8 cellular contexts compared by ENCODE assay signal in the genomic region with DNA sequence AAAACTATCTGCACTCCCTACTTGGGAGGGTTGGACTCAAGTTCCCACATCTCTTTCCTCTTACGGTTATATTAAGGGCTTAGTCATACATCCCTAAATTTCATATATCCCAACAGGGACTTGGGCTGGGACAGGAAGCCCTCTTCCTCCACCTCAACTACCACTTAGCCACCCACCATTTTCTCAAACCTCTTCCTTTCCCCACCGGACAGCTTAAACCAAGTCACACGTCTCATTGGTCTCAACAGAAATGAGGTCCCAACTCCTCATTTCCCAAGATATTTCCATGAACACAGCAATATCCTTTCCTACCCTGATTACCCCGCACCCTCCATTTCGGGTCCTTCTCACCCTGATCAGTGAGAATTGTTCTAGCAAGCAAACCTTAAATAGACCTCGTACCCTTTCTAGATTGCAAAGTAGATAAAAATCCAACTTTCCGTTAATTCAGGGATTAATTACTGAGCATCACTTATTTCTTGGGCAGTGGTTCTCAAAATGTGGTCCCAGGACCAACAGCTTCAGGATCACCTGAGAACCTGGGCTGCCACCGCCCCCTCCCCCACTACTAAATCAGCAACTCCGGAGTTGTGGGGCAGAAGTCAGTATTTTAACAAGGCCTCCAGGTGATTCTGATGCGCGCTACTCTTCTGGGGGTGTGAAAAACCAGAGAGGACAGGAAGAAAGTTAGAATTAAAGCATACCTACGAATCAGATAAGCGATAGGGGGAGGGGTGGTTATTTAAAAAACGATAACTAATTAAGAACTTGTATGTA. TPM values are rescaled to one million over a fixed set of nuclear protein-coding genes. Genes with fewer than 3 reads are reported as not detected.
DNase-seq lines count a peak whose midpoint lies in the region; ATAC-seq, FAIRE-seq and TF ChIP-seq lines count a peak whose summit lies in the region.

No MANE protein-coding gene starts in this region.

- no peaks in the 10 kb centered on the region for H3K27me3 Mint-ChIP-seq in activated CD4-positive, alpha-beta memory T cell treated with anti-CD3 and anti-CD28 coated beads, Interleukin-2, amount 10 ng/mL, durations not matched to agents 7 days and 5 days

- H3K27me3 ChIP-seq in neuron (ENCODE audit: insufficient read depth, low read length), result no peaks in the 10 kb centered on the region

- H3K9me3 Mint-ChIP-seq in activated CD4-positive, alpha-beta memory T cell treated with anti-CD3 and anti-CD28 coated beads, Interleukin-2, amount 10 ng/mL, durations not matched to agents 7 days and 5 days, result peaks cover 19% of the 10 kb centered on the region

- H3K4me3 ChIP-seq in fibroblast of the aortic adventitia (ENCODE audit: low read depth, low read length) (peak overlapping the region; percentile 92), neuron (ENCODE audit: low read length) (peak overlapping the region; percentile 86)

- CTCF ChIA-PET in activated CD4-positive, alpha-beta memory T cell treated with anti-CD3 and anti-CD28 coated beads, Interleukin-2, amount 10 ng/mL, durations not matched to agents 7 days and 5 days (lab: Charles Lee), result interaction anchor here (0.9 to 1.6 kb wide), 6 partner anchors 10 to 208 kb away, joined by 3 to 6 read pairs (median 4); partner anchors contain the start of gene INO80C

- peak overlapping the region; percentile 90 for H3K27ac Mint-ChIP-seq in activated CD4-positive, alpha-beta memory T cell treated with anti-CD3 and anti-CD28 coated beads, Interleukin-2, amount 10 ng/mL, durations not matched to agents 7 days and 5 days

- ATAC-seq in GM21447 (IDR thresholded peaks at IDR 0.05; ENCODE audit: unreplicated experiment), result peak; percentile 46

- peaks cover 73% of the 10 kb centered on the region for H3K36me3 Mint-ChIP-seq in activated CD4-positive, alpha-beta memory T cell treated with anti-CD3 and anti-CD28 coated beads, Interleukin-2, amount 10 ng/mL, durations not matched to agents 7 days and 5 days (ENCODE audit: low read depth)

- H3K4me3 Mint-ChIP-seq in activated CD4-positive, alpha-beta memory T cell treated with anti-CD3 and anti-CD28 coated beads, Interleukin-2, amount 10 ng/mL, durations not matched to agents 7 days and 5 days, result peak overlapping the region; percentile 90

- H3K4me1 Mint-ChIP-seq in activated CD4-positive, alpha-beta memory T cell treated with anti-CD3 and anti-CD28 coated beads, Interleukin-2, amount 10 ng/mL, durations not matched to agents 7 days and 5 days, result peaks cover 42% of the 10 kb centered on the region

- FAIRE-seq in HTR-8/SVneo (lab: Jason Lieb, UNC), result no peak

- DNase-seq in DMS79 (lab: John Stamatoyannopoulos, UW), result peak; percentile 7
- DNase-seq in HTR-8/SVneo (ENCODE audit: insufficient read length, low spot score), result peak; percentile 1
- DNase-seq in activated CD4-positive, alpha-beta memory T cell treated with anti-CD3 and anti-CD28 coated beads, Interleukin-2, amount 10 ng/mL, durations not matched to agents 7 days and 5 days, result peak; percentile 44
- peak; percentile 35 for DNase-seq in fibroblast of the aortic adventitia (ENCODE audit: low read depth)
- DNase-seq in globus pallidus (ENCODE audit: low spot score), result no peak
- DNase-seq in NCI-H128 (lab: John Stamatoyannopoulos, UW; ENCODE audit: unreplicated experiment), result no peak

- peaks cover 15% of the 10 kb centered on the region for H3K4me1 ChIP-seq in neuron (ENCODE audit: insufficient read depth, low read length)

- H2AFZ ChIP-seq in neuron (ENCODE audit: low read depth, low read length), result peak overlapping the region; percentile 90

- peaks cover 14% of the 10 kb centered on the region for H3K9me3 ChIP-seq in neuron (ENCODE audit: low read length)

- POLR2A ChIA-PET in activated CD4-positive, alpha-beta memory T cell treated with anti-CD3 and anti-CD28 coated beads, Interleukin-2, amount 10 ng/mL, durations not matched to agents 7 days and 5 days (lab: Charles Lee), result interaction anchor here (0.6 to 5.0 kb wide), 22 partner anchors 10 to 777 kb away, joined by 3 to 45 read pairs (median 4); partner anchors contain the start of genes INO80C, MAPRE2, RMP24 and ZNF24

- TF ChIP-seq CTCF in fibroblast of the aortic adventitia (IDR thresholded peaks at IDR 0.05; ENCODE audit: insufficient read depth, low read length), result no peak

- H3K36me3 ChIP-seq in neuron (ENCODE audit: insufficient read depth, low read length), result peaks cover 20% of the 10 kb centered on the region

RNA-seq across cellular contexts. Expression of gene ZSCAN30, which starts 0.5 kb away (rescaled TPM):
- total RNA-seq in activated CD4-positive, alpha-beta memory T cell treated with anti-CD3 and anti-CD28 coated beads, Interleukin-2, amount 10 ng/mL, durations not matched to agents 7 days and 5 days, result 10 to 100 TPM; 14.6 to 19.2 TPM
- total RNA-seq in fibroblast of the aortic adventitia (ENCODE audit: low replicate concordance), result 18.6 and 22.6 TPM in 2 replicates

RNA-seq across cellular contexts. Expression of gene ZNF397, which starts 48.6 kb away (rescaled TPM):
- total RNA-seq in activated CD4-positive, alpha-beta memory T cell treated with anti-CD3 and anti-CD28 coated beads, Interleukin-2, amount 10 ng/mL, durations not matched to agents 7 days and 5 days, result 10 to 100 TPM; 14.4 to 16.1 TPM
- 20.5 and 26.2 TPM in 2 replicates for total RNA-seq in fibroblast of the aortic adventitia (ENCODE audit: low replicate concordance)

RNA-seq across cellular contexts. Expression of gene ZNF24, which starts 54.7 kb away (rescaled TPM):
- total RNA-seq in activated CD4-positive, alpha-beta memory T cell treated with anti-CD3 and anti-CD28 coated beads, Interleukin-2, amount 10 ng/mL, durations not matched to agents 7 days and 5 days, result 10 to 100 TPM; 53.9 to 55.2 TPM
- 16.5 and 29.4 TPM in 2 replicates for total RNA-seq in fibroblast of the aortic adventitia (ENCODE audit: low replicate concordance)

Comparison
In these comparisons a context has a peak if more than half of its experiments do, and no peak if none do; other contexts are left out.
1. DNase-seq: peak in DMS79 (single experiment), HTR-8/SVneo (single experiment), activated CD4-positive, alpha-beta memory T cell treated with anti-CD3 and anti-CD28 coated beads, Interleukin-2, amount 10 ng/mL, durations not matched to agents 7 days and 5 days (single experiment) and fibroblast of the aortic adventitia (single experiment); none in globus pallidus (single experiment) and NCI-H128 (single experiment).